20 cellular contexts compared by ENCODE assay signal in genomic region chr4:2051086-2051485, GRCh38. TPM values are rescaled to one million over a fixed set of nuclear protein-coding genes. Genes with fewer than 3 reads are reported as not detected.
DNase-seq lines count a peak whose midpoint lies in the region; ATAC-seq and TF ChIP-seq lines count a peak whose summit lies in the region.
"Had no signal": no experiment of that assay in that cellular context is flagged by ENCODE, and none has a peak within 500 bp of the region (broad histone marks: within the 10 kb centered on the region; RNA-seq: fewer than 3 reads in every experiment).

No MANE protein-coding gene starts in this region.

- H3K27ac ChIP-seq in heart right ventricle (no peak overlapping the region), psoas muscle (peak overlapping the region; percentile 36)
- H3K27ac ChIP-seq: A549, KMS-11 had no signal

- H3K4me3 ChIP-seq in heart right ventricle (no peak overlapping the region), psoas muscle (peak overlapping the region; percentile 54)
- H3K4me3 ChIP-seq: A549, GM12878 had no signal

- H3K9me3 ChIP-seq in heart right ventricle (no peaks in the 10 kb centered on the region), psoas muscle (no peaks in the 10 kb centered on the region)
- H3K9me3 ChIP-seq: A549 had no signal

- ATAC-seq in heart right ventricle (no peak), psoas muscle (peak; percentile 65 to 89 (median 79)), HG03280 (IDR thresholded peaks at IDR 0.05; ENCODE audit: unreplicated experiment) (no peak), HG03097 (IDR thresholded peaks at IDR 0.05; ENCODE audit: low FRiP score, unreplicated experiment) (no peak)
- ATAC-seq: A549, GM12878 had no signal

- H3K36me3 ChIP-seq in heart right ventricle (no peaks in the 10 kb centered on the region), psoas muscle (ENCODE audit: insufficient read depth in 1 of 2, low read depth in 1 of 2) (no peaks in the 10 kb centered on the region)

- no peak for TF ChIP-seq CTCF in heart right ventricle (IDR thresholded peaks at IDR 0.05)
- no peak for TF ChIP-seq CTCF in psoas muscle (IDR thresholded peaks at IDR 0.05)

- H3K27me3 ChIP-seq in heart right ventricle (peaks cover 0 to 88% (median 74%) of the 10 kb centered on the region in 7 donors), psoas muscle (ENCODE audit: insufficient read depth in 3 of 3, low read length in 2 of 3) (peaks cover 0 to 8% (median 1%) of the 10 kb centered on the region in 3 donors)

- intact Hi-C loops in cardiac septum (cut with DNase I) (no loop called here), heart right ventricle (cut with DNase I) (no loop called here), psoas muscle (cut with DNase I) (no loop called here)

- 71 to 77% methylated on average over 10 of the region's 10 CpGs for WGBS in heart right ventricle, 2 donors
- 19 to 33% (median 24%) methylated on average over 10 of the region's 10 CpGs for WGBS in psoas muscle, 3 donors

- H3K4me1 ChIP-seq in heart right ventricle = no peaks in the 10 kb centered on the region
- H3K4me1 ChIP-seq in psoas muscle = peaks cover 5% of the 10 kb centered on the region
- H3K4me1 ChIP-seq: A549 had no signal

- DNase-seq in cardiac septum (ENCODE audit: low spot score) (peak; percentile 51), heart right ventricle (no peak), islet precursor cell (peak; percentile 43), psoas muscle (no peak), MV-4-11 (lab: John Stamatoyannopoulos, UW) (no peak)
- DNase-seq: DMS53, EL, GOT3, NCI-H1436, NCI-H2029, NCI-H345, NCI-H524 treated with DMSO at 0.1 percent for 48 hours, SIG-M5 had no signal

RNA-seq across cellular contexts. Expression of gene NAT8L, which starts 8.0 kb away (rescaled TPM):
- total RNA-seq in cardiac septum (1.1 TPM), heart right ventricle (1 to 10 TPM in 1 of 10 donors, under 1 TPM in 9; 0.12 to 1.4 (median 0.43) TPM), psoas muscle (1 to 10 TPM; 3.4 to 7.2 (median 4.8) TPM)
- polyA plus RNA-seq in heart right ventricle (under 1 TPM; 0.19 to 0.29 TPM), psoas muscle (1 to 10 TPM in 2 of 3 donors, under 1 TPM in 1; 0.72 to 1.7 (median 1.5) TPM)
- total RNA-seq: CD4-positive, alpha-beta T cell; RPMI7951 had no signal

RNA-seq across cellular contexts. Expression of gene NELFA, which starts 42.3 kb away (rescaled TPM):
- 14.7 TPM for total RNA-seq in cardiac septum
- total RNA-seq in heart right ventricle = 10 to 100 TPM in 7 of 10 donors, 1 to 10 TPM in 3; 8.8 to 14.1 (median 10.6) TPM
- 10 to 100 TPM; 11.5 to 19.7 TPM for polyA plus RNA-seq in heart right ventricle
- 10 to 100 TPM; 11.4 to 20.2 (median 12.2) TPM for total RNA-seq in psoas muscle
- 10 to 100 TPM; 13.2 to 16.5 (median 15.2) TPM for polyA plus RNA-seq in psoas muscle

Comparison
In these comparisons a context has a peak if more than half of its experiments do, and no peak if none do; other contexts are left out.
1. DNase-seq: peak in cardiac septum (single experiment) and islet precursor cell (single experiment); none in heart right ventricle (0 of 2), psoas muscle (0 of 2) and MV-4-11 (single experiment).
2. ATAC-seq: peak in psoas muscle (4 of 4); none in heart right ventricle (0 of 8), HG03280 (single experiment) and HG03097 (single experiment).